Comparison of ENCODE assay signal across 22 cellular contexts in genomic region chr4:107665001-107665400, GRCh38. TPM values are rescaled to one million over a fixed set of nuclear protein-coding genes. Genes with fewer than 3 reads are reported as not detected.
DNase-seq lines count a peak whose midpoint lies in the region; ATAC-seq and TF ChIP-seq lines count a peak whose summit lies in the region.
"Had no signal": no experiment of that assay in that cellular context is flagged by ENCODE, and none has a peak within 500 bp of the region (broad histone marks: within the 10 kb centered on the region; RNA-seq: fewer than 3 reads in every experiment).

No MANE protein-coding gene starts in this region.

- H4K91ac ChIP-seq in mesenchymal stem cell (ENCODE audit: low read length), result no peak overlapping the region

- no peak overlapping the region for H2BK120ac ChIP-seq in mesenchymal stem cell (ENCODE audit: low read depth, low read length)

- no peak overlapping the region for H3K27ac Mint-ChIP-seq in Caco-2 (ENCODE audit: unreplicated experiment)
- peak overlapping the region in 1 of 2 donors; percentile 62 for H3K27ac Mint-ChIP-seq in effector memory CD8-positive, alpha-beta T cell
- H3K27ac Mint-ChIP-seq: activated B cell treated with CpG ODN at 0.5 μM for 24 hours had no signal

- H2AFZ ChIP-seq in SK-N-SH (ENCODE audit: low read depth), result no peak overlapping the region
- H2AFZ ChIP-seq in mesenchymal stem cell (ENCODE audit: low read depth, low read length), result no peak overlapping the region

- H2BK12ac ChIP-seq in mesenchymal stem cell (ENCODE audit: low read length in 2 of 2), result no peak overlapping the region

- TF ChIP-seq CTCF in SK-N-SH (IDR thresholded peaks at IDR 0.05) (no peak), brain microvascular endothelial cell (IDR thresholded peaks at IDR 0.05; ENCODE audit: low read depth, low read length, missing control alignments) (no peak), Caco-2 (IDR thresholded peaks at IDR 0.05; ENCODE audit: insufficient read depth in 1 of 2, low read depth in 1 of 2, low read length in 1 of 2, severe bottlenecking in 1 of 2, unreplicated experiment in 1 of 2) (no peak)

- intact Hi-C loops in Caco-2 (cut with micrococcal nuclease; ENCODE audit: unreplicated experiment), result no loop called here

- no peak for TF ChIP-seq EP300 in SK-N-SH (IDR thresholded peaks at IDR 0.05; ENCODE audit: borderline replicate concordance in 1 of 2, low read depth in 1 of 2, low read length in 1 of 2)

- no peak overlapping the region for H2AK5ac ChIP-seq in mesenchymal stem cell (ENCODE audit: low read length, severe bottlenecking)

- H3K4me3 ChIP-seq in SK-N-SH (ENCODE audit: low read depth in 2 of 2, low read length in 1 of 2), result no peak overlapping the region
- H3K4me3 ChIP-seq in brain microvascular endothelial cell (ENCODE audit: low read depth, low read length), result no peak overlapping the region
- no peak overlapping the region for H3K4me3 ChIP-seq in mesenchymal stem cell (ENCODE audit: insufficient read depth in 1 of 2, low read depth in 1 of 2, low read length in 2 of 2)
- no peak overlapping the region for H3K4me3 ChIP-seq in Caco-2 (ENCODE audit: low read depth, low read length)
- H3K4me3 ChIP-seq: BLaER1 treated with 17β-estradiol and CSF1 and Interleukin-3, amounts not matched to agents 10 nM and 100 nM; dorsolateral prefrontal cortex; gastroesophageal sphincter; lung; stomach had no signal

- no peak overlapping the region for H3K9ac ChIP-seq in SK-N-SH
- peak overlapping the region; percentile 15 for H3K9ac ChIP-seq in mesenchymal stem cell (ENCODE audit: low read length)

- POLR2A ChIA-PET in SK-N-SH (lab: Yijun Ruan, JAX), result no interaction called here
- POLR2A ChIA-PET in Caco-2 (lab: Charles Lee), result no interaction called here

- no peak overlapping the region for H3K23ac ChIP-seq in mesenchymal stem cell (ENCODE audit: low read length in 2 of 2)

- H3K27me3 Mint-ChIP-seq in Caco-2 (ENCODE audit: insufficient read depth, unreplicated experiment), result no peaks in the 10 kb centered on the region
- H3K27me3 Mint-ChIP-seq in effector memory CD8-positive, alpha-beta T cell, result no peaks in the 10 kb centered on the region
- H3K27me3 Mint-ChIP-seq: activated B cell treated with CpG ODN at 0.5 μM for 24 hours had no signal

- H3K9me3 ChIP-seq in SK-N-SH (no peaks in the 10 kb centered on the region), mesenchymal stem cell (ENCODE audit: control insufficient read depth, low read length) (no peaks in the 10 kb centered on the region), Caco-2 (no peaks in the 10 kb centered on the region)
- H3K9me3 ChIP-seq: BLaER1 treated with 17β-estradiol and CSF1 and Interleukin-3, amounts not matched to agents 10 nM and 100 nM; gastroesophageal sphincter; stomach had no signal

- ATAC-seq in SK-N-SH treated with all-trans-retinoic acid at 6 μM for 48 hours, result peak; percentile 27; the same call in 1 of the 3 replicates
- no peak for ATAC-seq in effector memory CD8-positive, alpha-beta T cell (replicated peaks)
- no peak for ATAC-seq in HG03354 (IDR thresholded peaks at IDR 0.05; ENCODE audit: poor library complexity, severe bottlenecking, unreplicated experiment)
- ATAC-seq: gastroesophageal sphincter had no signal

- H3K4me1 ChIP-seq in SK-N-SH (ENCODE audit: control insufficient read depth in 1 of 2, insufficient read depth in 2 of 2, low read depth in 1 of 2, low read length in 1 of 2) (peaks cover 7% of the 10 kb centered on the region in 2 experiments; a peak in 3 of 4 replicates), mesenchymal stem cell (ENCODE audit: control insufficient read depth, insufficient read depth, low read depth, low read length) (peaks cover 3% of the 10 kb centered on the region), Caco-2 (no peaks in the 10 kb centered on the region)
- H3K4me1 ChIP-seq: BLaER1 treated with 17β-estradiol and CSF1 and Interleukin-3, amounts not matched to agents 10 nM and 100 nM had no signal

- no peak overlapping the region for H4K8ac ChIP-seq in mesenchymal stem cell (ENCODE audit: low read length)

- H3K27ac ChIP-seq in SK-N-SH (ENCODE audit: low read depth in 2 of 2, low read length in 1 of 2), result peak overlapping the region in 1 of 2 experiments; percentile 39; a peak in 2 of 4 replicates
- no peak overlapping the region for H3K27ac ChIP-seq in brain microvascular endothelial cell
- H3K27ac ChIP-seq in mesenchymal stem cell (ENCODE audit: low read length, poor library complexity, severe bottlenecking), result no peak overlapping the region
- H3K27ac ChIP-seq: epithelial cell of prostate, gastroesophageal sphincter, stomach had no signal

- in situ Hi-C loops in brain microvascular endothelial cell (cut with HindIII; ENCODE audit: low pct_ligation_motif_present, low sequenced_read_pairs), result no loop called here

- WGBS in SK-N-SH (ENCODE audit: low lambda C conversion rate), result 87% methylated on average over 1 of the region's 1 CpG
- WGBS in mesenchymal stem cell, result no CpG with 5 or more reads among the region's 1 CpG

- H3K36me3 Mint-ChIP-seq in Caco-2 (ENCODE audit: insufficient read depth, unreplicated experiment), result no peaks in the 10 kb centered on the region
- peaks cover 4% of the 10 kb centered on the region for H3K36me3 Mint-ChIP-seq in effector memory CD8-positive, alpha-beta T cell (ENCODE audit: insufficient read depth)

- no peak overlapping the region for H3K18ac ChIP-seq in mesenchymal stem cell (ENCODE audit: low read depth in 1 of 2, low read length in 2 of 2)

- H4K20me1 ChIP-seq in SK-N-SH (ENCODE audit: insufficient read depth), result no peaks in the 10 kb centered on the region

- CTCF ChIA-PET in SK-N-SH (lab: Yijun Ruan, JAX) (interaction anchor here (1.2 to 1.5 kb wide), 2 partner anchors 10 to 23 kb away, joined by 3 to 5 read pairs; no protein-coding TSS in a partner anchor), Caco-2 (lab: Charles Lee) (no interaction called here)

- H3K14ac ChIP-seq in mesenchymal stem cell (ENCODE audit: low read length in 2 of 2), result no peak overlapping the region

- no peaks in the 10 kb centered on the region for H3K9me2 ChIP-seq in SK-N-SH

- no peak for TF ChIP-seq RAD21 in SK-N-SH (IDR thresholded peaks at IDR 0.05; ENCODE audit: low read length)

- H3K4me3 Mint-ChIP-seq in Caco-2 (ENCODE audit: unreplicated experiment), result no peak overlapping the region
- no peak overlapping the region for H3K4me3 Mint-ChIP-seq in effector memory CD8-positive, alpha-beta T cell
- H3K4me3 Mint-ChIP-seq: activated B cell treated with CpG ODN at 0.5 μM for 24 hours had no signal

- no peak overlapping the region for H2BK15ac ChIP-seq in mesenchymal stem cell (ENCODE audit: low read depth, poor library complexity, severe bottlenecking)

- H3K36me3 ChIP-seq in SK-N-SH (replicated peaks in 1 of 2; ENCODE audit: control insufficient read depth in 1 of 2, insufficient read depth in 2 of 2, low read length in 1 of 2) (peaks cover 9 to 10% of the 10 kb centered on the region in 2 experiments), brain microvascular endothelial cell (replicated peaks) (no peaks in the 10 kb centered on the region), mesenchymal stem cell (ENCODE audit: control insufficient read depth in 1 of 2, insufficient read depth in 2 of 2, low read depth in 1 of 2, low read length in 2 of 2) (peaks cover 3 to 15% of the 10 kb centered on the region in 2 experiments), Caco-2 (ENCODE audit: control insufficient read depth, insufficient read depth, low read length) (no peaks in the 10 kb centered on the region)

- H3K4me1 Mint-ChIP-seq in Caco-2 (ENCODE audit: low read depth, unreplicated experiment), result no peaks in the 10 kb centered on the region
- H3K4me1 Mint-ChIP-seq in effector memory CD8-positive, alpha-beta T cell (ENCODE audit: low read depth in 2 of 2), result peaks cover 0 to 2% of the 10 kb centered on the region in 2 donors
- H3K4me1 Mint-ChIP-seq: activated B cell treated with CpG ODN at 0.5 μM for 24 hours had no signal

- DNase-seq in SK-N-SH, result no peak
- DNase-seq in brain microvascular endothelial cell, result peak; percentile 3
- DNase-seq in mesenchymal stem cell, result peak; percentile 5
- DNase-seq in Caco-2, result no peak
- no peak for DNase-seq in effector memory CD8-positive, alpha-beta T cell
- DNase-seq in OCI-M1 (lab: John Stamatoyannopoulos, UW), result no peak
- DNase-seq: activated B cell treated with CpG ODN at 0.5 μM for 24 hours; activated CD4-positive, alpha-beta T cell treated with anti-CD3 and anti-CD28 coated beads, Interleukin-2, amount 50 U/mL, for 48 hours; Calu3; central memory CD4-positive, alpha-beta T cell; dorsolateral prefrontal cortex; H7; NCI-H1694; occipital lobe; stomach; T-helper 9 cell had no signal

- no peaks in the 10 kb centered on the region for H3K27me3 ChIP-seq in SK-N-SH (ENCODE audit: insufficient read depth)
- H3K27me3 ChIP-seq in brain microvascular endothelial cell (replicated peaks), result no peaks in the 10 kb centered on the region
- H3K27me3 ChIP-seq in mesenchymal stem cell (ENCODE audit: control insufficient read depth in 1 of 2, insufficient read depth in 1 of 2, low read length in 2 of 2), result no peaks in the 10 kb centered on the region
- H3K27me3 ChIP-seq in Caco-2 (replicated peaks; ENCODE audit: control insufficient read depth, insufficient read depth, low read length), result no peaks in the 10 kb centered on the region
- H3K27me3 ChIP-seq: BLaER1 treated with 17β-estradiol and CSF1 and Interleukin-3, amounts not matched to agents 10 nM and 100 nM; dorsolateral prefrontal cortex; gastroesophageal sphincter; stomach had no signal

- peaks cover 6% of the 10 kb centered on the region for H3K79me1 ChIP-seq in mesenchymal stem cell (replicated peaks; ENCODE audit: low read length, poor library complexity, severe bottlenecking)

- H2BK5ac ChIP-seq in mesenchymal stem cell (ENCODE audit: low read depth, low read length, poor library complexity, severe bottlenecking), result no peak overlapping the region

- H3K4ac ChIP-seq in mesenchymal stem cell (ENCODE audit: low read depth in 1 of 2, low read length in 2 of 2), result no peak overlapping the region

- H3K4me2 ChIP-seq in SK-N-SH, result no peak overlapping the region
- no peak overlapping the region for H3K4me2 ChIP-seq in mesenchymal stem cell (ENCODE audit: low read length, poor library complexity, severe bottlenecking)
- H3K4me2 ChIP-seq: BLaER1 treated with 17β-estradiol and CSF1 and Interleukin-3, amounts not matched to agents 10 nM and 100 nM had no signal

- BruUV-seq in Caco-2 (replicated peaks; lab: Mats Ljungman, UMichigan), result no TSS peak

- H3F3A ChIP-seq in SK-N-SH (replicated peaks; ENCODE audit: insufficient read depth), result no peaks in the 10 kb centered on the region

- no peaks in the 10 kb centered on the region for H3K9me3 Mint-ChIP-seq in Caco-2 (ENCODE audit: unreplicated experiment)
- H3K9me3 Mint-ChIP-seq in effector memory CD8-positive, alpha-beta T cell, result no peaks in the 10 kb centered on the region
- H3K9me3 Mint-ChIP-seq: activated B cell treated with CpG ODN at 0.5 μM for 24 hours had no signal

- H3K79me2 ChIP-seq in SK-N-SH (ENCODE audit: insufficient read depth), result no peaks in the 10 kb centered on the region

TF ChIP-seq in SK-N-SH treated with all-trans-retinoic acid at 6 μM for 48 hours, 23 proteins besides CTCF, POLR2A, EP300 and RAD21 (continues in another document):
- no peak for TF ChIP-seq ZNF8 (CRISPR knock-in tag; IDR thresholded peaks at IDR 0.05)

RNA-seq across cellular contexts. Expression of gene PAPSS1, which starts 55.0 kb away (rescaled TPM):
- polyA plus RNA-seq in SK-N-SH (2012; rRNA removed), result 70.1 and 94.1 TPM in 2 replicates
- 90.6 and 94.5 TPM in 2 replicates for polyA plus RNA-seq in SK-N-SH (2012; cell fraction: cytosol; rRNA removed)
- 40.9 and 64.5 TPM in 2 replicates for polyA plus RNA-seq in SK-N-SH (2012; cell fraction: nucleus; rRNA removed)
- polyA plus RNA-seq in mesenchymal stem cell (2013, experiment 1 of 2), result 44.7 TPM
- 50.7 TPM for polyA plus RNA-seq in mesenchymal stem cell (2013, experiment 2 of 2)
- total RNA-seq in Caco-2 (2022), result 60.1 and 66.1 TPM in 2 replicates

Comparison
In these comparisons a context has a peak if more than half of its experiments do, and no peak if none do; other contexts are left out.
1. DNase-seq: peak in brain microvascular endothelial cell (single experiment) and mesenchymal stem cell (single experiment); none in SK-N-SH (single experiment), Caco-2 (0 of 2), effector memory CD8-positive, alpha-beta T cell (0 of 3) and OCI-M1 (single experiment).